1 cellular context compared by ENCODE assay signal in the genomic region with DNA sequence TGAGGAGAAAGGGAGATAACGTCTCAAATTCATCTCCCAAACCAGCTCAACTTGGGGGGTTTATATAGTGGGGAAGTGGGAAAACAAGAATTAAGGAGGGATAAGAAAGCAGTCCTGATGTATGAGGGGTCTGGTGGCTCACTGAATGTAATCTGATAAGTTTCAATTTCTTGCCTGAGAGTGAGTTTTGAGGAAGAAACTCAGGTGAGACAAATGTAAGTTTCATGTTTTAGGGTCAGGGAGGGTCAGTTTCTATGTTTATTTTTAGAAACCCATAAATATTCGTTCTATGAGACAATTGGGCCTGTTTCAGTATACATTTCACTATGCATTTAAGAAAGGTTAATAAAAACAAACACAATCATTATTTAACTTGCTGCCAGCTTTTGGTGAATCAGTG.
TF ChIP-seq lines count a peak whose summit lies in the region.

No MANE protein-coding gene starts in this region.

TF ChIP-seq in GM23338, 12 proteins besides CTCF, POLR2A, EP300 and RAD21 (continued from another document):
- TF ChIP-seq STAT1 (IDR thresholded peaks at IDR 0.05; ENCODE audit: unreplicated experiment) (no peak), JUNB (IDR thresholded peaks at IDR 0.05; ENCODE audit: unreplicated experiment) (no peak), NANOG (IDR thresholded peaks at IDR 0.05; ENCODE audit: borderline replicate concordance) (no peak), ZNF114 (CRISPR knock-in tag; IDR thresholded peaks at IDR 0.05) (no peak), EZH2 (IDR thresholded peaks at IDR 0.05; ENCODE audit: low read depth, unreplicated experiment) (no peak), ZNF331 (CRISPR knock-in tag; IDR thresholded peaks at IDR 0.05; ENCODE audit: low read depth) (no peak)
- TF ChIP-seq, protein P1, sequence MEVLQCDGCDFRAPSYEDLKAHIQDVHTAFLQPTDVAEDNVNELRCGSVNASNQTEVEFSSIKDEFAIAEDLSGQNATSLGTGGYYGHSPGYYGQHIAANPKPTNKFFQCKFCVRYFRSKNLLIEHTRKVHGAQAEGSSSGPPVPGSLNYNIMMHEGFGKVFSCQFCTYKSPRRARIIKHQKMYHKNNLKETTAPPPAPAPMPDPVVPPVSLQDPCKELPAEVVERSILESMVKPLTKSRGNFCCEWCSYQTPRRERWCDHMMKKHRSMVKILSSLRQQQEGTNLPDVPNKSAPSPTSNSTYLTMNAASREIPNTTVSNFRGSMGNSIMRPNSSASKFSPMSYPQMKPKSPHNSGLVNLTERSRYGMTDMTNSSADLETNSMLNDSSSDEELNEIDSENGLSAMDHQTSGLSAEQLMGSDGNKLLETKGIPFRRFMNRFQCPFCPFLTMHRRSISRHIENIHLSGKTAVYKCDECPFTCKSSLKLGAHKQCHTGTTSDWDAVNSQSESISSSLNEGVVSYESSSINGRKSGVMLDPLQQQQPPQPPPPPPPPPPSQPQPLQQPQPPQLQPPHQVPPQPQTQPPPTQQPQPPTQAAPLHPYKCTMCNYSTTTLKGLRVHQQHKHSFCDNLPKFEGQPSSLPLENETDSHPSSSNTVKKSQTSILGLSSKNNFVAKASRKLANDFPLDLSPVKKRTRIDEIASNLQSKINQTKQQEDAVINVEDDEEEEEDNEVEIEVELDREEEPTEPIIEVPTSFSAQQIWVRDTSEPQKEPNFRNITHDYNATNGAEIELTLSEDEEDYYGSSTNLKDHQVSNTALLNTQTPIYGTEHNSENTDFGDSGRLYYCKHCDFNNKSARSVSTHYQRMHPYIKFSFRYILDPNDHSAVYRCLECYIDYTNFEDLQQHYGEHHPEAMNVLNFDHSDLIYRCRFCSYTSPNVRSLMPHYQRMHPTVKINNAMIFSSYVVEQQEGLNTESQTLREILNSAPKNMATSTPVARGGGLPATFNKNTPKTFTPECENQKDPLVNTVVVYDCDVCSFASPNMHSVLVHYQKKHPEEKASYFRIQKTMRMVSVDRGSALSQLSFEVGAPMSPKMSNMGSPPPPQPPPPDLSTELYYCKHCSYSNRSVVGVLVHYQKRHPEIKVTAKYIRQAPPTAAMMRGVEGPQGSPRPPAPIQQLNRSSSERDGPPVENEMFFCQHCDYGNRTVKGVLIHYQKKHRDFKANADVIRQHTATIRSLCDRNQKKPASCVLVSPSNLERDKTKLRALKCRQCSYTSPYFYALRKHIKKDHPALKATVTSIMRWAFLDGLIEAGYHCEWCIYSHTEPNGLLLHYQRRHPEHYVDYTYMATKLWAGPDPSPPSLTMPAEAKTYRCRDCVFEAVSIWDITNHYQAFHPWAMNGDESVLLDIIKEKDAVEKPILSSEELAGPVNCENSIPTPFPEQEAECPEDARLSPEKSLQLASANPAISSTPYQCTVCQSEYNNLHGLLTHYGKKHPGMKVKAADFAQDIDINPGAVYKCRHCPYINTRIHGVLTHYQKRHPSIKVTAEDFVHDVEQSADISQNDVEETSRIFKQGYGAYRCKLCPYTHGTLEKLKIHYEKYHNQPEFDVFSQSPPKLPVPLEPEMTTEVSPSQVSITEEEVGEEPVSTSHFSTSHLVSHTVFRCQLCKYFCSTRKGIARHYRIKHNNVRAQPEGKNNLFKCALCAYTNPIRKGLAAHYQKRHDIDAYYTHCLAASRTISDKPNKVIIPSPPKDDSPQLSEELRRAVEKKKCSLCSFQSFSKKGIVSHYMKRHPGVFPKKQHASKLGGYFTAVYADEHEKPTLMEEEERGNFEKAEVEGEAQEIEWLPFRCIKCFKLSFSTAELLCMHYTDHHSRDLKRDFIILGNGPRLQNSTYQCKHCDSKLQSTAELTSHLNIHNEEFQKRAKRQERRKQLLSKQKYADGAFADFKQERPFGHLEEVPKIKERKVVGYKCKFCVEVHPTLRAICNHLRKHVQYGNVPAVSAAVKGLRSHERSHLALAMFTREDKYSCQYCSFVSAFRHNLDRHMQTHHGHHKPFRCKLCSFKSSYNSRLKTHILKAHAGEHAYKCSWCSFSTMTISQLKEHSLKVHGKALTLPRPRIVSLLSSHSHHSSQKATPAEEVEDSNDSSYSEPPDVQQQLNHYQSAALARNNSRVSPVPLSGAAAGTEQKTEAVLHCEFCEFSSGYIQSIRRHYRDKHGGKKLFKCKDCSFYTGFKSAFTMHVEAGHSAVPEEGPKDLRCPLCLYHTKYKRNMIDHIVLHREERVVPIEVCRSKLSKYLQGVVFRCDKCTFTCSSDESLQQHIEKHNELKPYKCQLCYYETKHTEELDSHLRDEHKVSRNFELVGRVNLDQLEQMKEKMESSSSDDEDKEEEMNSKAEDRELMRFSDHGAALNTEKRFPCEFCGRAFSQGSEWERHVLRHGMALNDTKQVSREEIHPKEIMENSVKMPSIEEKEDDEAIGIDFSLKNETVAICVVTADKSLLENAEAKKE (CRISPR knock-in tag; IDR thresholded peaks at IDR 0.05) = no peak
